ENCODE assay signal across 9 cellular contexts in genomic region chr21:35217504-35218060, GRCh38.
A peak's percentile ranks its signal among the peaks of the same experiment; 100 is the strongest.
DNase-seq lines count a peak whose midpoint lies in the region; ATAC-seq, FAIRE-seq and TF ChIP-seq lines count a peak whose summit lies in the region.
"Had no signal": no experiment of that assay in that cellular context is flagged by ENCODE, and none has a peak within 500 bp of the region (broad histone marks: within the 10 kb centered on the region; RNA-seq: fewer than 3 reads in every experiment).

No MANE protein-coding gene starts in this region.

- H3K27me3 ChIP-seq in HepG2 (ENCODE audit: control insufficient read depth in 1 of 2, insufficient read depth in 2 of 2, low read length in 2 of 2): no peaks in the 10 kb centered on the region
- H3K27me3 ChIP-seq in right lobe of liver: no peaks in the 10 kb centered on the region
- no peaks in the 10 kb centered on the region for H3K27me3 ChIP-seq in upper lobe of right lung

- no peak overlapping the region for H3K27ac ChIP-seq in HepG2 (ENCODE audit: extremely low read length, insufficient read depth, low read length)
- no peak overlapping the region for H3K27ac ChIP-seq in right lobe of liver
- H3K27ac ChIP-seq in RWPE1: no peak overlapping the region
- H3K27ac ChIP-seq in upper lobe of right lung: no peak overlapping the region

- H3K9me3 ChIP-seq in HepG2 (ENCODE audit: low read length): no peaks in the 10 kb centered on the region
- no peaks in the 10 kb centered on the region for H3K9me3 ChIP-seq in right lobe of liver
- no peaks in the 10 kb centered on the region for H3K9me3 ChIP-seq in upper lobe of right lung

- no peak for FAIRE-seq in HepG2 (lab: Jason Lieb, UNC)

- no peak for TF ChIP-seq CTCF in HepG2 (CRISPR knock-in tag; IDR thresholded peaks at IDR 0.05)
- no peak for TF ChIP-seq CTCF in right lobe of liver (IDR thresholded peaks at IDR 0.05)
- TF ChIP-seq CTCF in RWPE1 (conservative IDR thresholded peaks at IDR 0.05; ENCODE audit: low read depth): no peak
- TF ChIP-seq CTCF in fibroblast of the aortic adventitia (IDR thresholded peaks at IDR 0.05; ENCODE audit: insufficient read depth, low read length): no peak
- TF ChIP-seq CTCF in upper lobe of right lung (IDR thresholded peaks at IDR 0.05): no peak

- BruUV-seq in HepG2 (replicated peaks; lab: Mats Ljungman, UMichigan): no TSS peak

- H3K4me3 ChIP-seq in HepG2 (replicated peaks in 1 of 3; ENCODE audit: insufficient read depth in 1 of 3, low read depth in 2 of 3, low read length in 3 of 3) (no peak overlapping the region), right lobe of liver (no peak overlapping the region), fibroblast of the aortic adventitia (ENCODE audit: low read depth, low read length) (no peak overlapping the region), upper lobe of right lung (no peak overlapping the region)

- intact Hi-C loops in HepG2 (cut with micrococcal nuclease; ENCODE audit: unreplicated experiment): no loop called here
- intact Hi-C loops in right lobe of liver (cut with DNase I): no loop called here
- intact Hi-C loops in upper lobe of right lung (cut with DNase I): no loop called here

- TF ChIP-seq EP300 in HepG2 (IDR thresholded peaks at IDR 0.05; ENCODE audit: low read depth in 2 of 2, low read length in 2 of 2) (no peak), HepG2 (CRISPR knock-in tag; IDR thresholded peaks at IDR 0.05; ENCODE audit: borderline replicate concordance) (no peak)

- H3K9ac ChIP-seq in HepG2 (ENCODE audit: insufficient read depth, low read depth, low read length): no peak overlapping the region

- POLR2A ChIA-PET in HepG2 (lab: Yijun Ruan, JAX) (interaction anchor here (1.3 kb wide), 1 partner anchor 329 kb away, joined by 3 read pairs; no protein-coding TSS in a partner anchor), RWPE1 (lab: Yijun Ruan, JAX; ENCODE audit: low non-redundant PET) (no interaction called here)

- CTCF ChIA-PET in HepG2 (lab: Yijun Ruan, JAX; ENCODE audit: low intra/inter-chr PET ratio, low total read pairs) (no interaction called here), RWPE1 (lab: Yijun Ruan, JAX) (interaction anchor here (0.5 kb wide), 1 partner anchor 21 kb away, joined by 3 read pairs; no protein-coding TSS in a partner anchor)

- TF ChIP-seq POLR2A in HepG2 (IDR thresholded peaks at IDR 0.05; ENCODE audit: insufficient read depth in 1 of 2, low read depth in 2 of 2, low read length in 2 of 2): no peak
- no peak for TF ChIP-seq POLR2A in right lobe of liver (IDR thresholded peaks at IDR 0.05)

- H3K36me3 ChIP-seq in HepG2 (replicated peaks in 1 of 2; ENCODE audit: control insufficient read depth in 1 of 2, insufficient read depth in 2 of 2, low read length in 2 of 2): no peaks in the 10 kb centered on the region
- H3K36me3 ChIP-seq in right lobe of liver: no peaks in the 10 kb centered on the region
- no peaks in the 10 kb centered on the region for H3K36me3 ChIP-seq in upper lobe of right lung

- in situ Hi-C loops in HepG2 (cut with HindIII; ENCODE audit: extremely low pct_ligation_motif_present, low pct_unique_long_range_greater_than_20kb): no loop called here

- no peak for ATAC-seq in HepG2
- no peak for ATAC-seq in right lobe of liver
- ATAC-seq in upper lobe of right lung: peak; percentile 94
- ATAC-seq in HG02840 (IDR thresholded peaks at IDR 0.05; ENCODE audit: low FRiP score, unreplicated experiment): no peak

- no peaks in the 10 kb centered on the region for H3K79me2 ChIP-seq in HepG2 (ENCODE audit: insufficient read depth, low read length)

- H3K4me1 ChIP-seq in HepG2 (ENCODE audit: insufficient read depth, low read length): no peaks in the 10 kb centered on the region
- H3K4me1 ChIP-seq in right lobe of liver: no peaks in the 10 kb centered on the region
- H3K4me1 ChIP-seq in upper lobe of right lung: peaks cover 6% of the 10 kb centered on the region

- no peak overlapping the region for H3K4me2 ChIP-seq in HepG2 (ENCODE audit: low read depth, low read length)

- peak; percentile 10 for DNase-seq in HepG2 (ENCODE audit: low spot score)
- no peak for DNase-seq in right lobe of liver
- DNase-seq in RWPE1 (ENCODE audit: low spot score): peak; percentile 89
- DNase-seq in fibroblast of the aortic adventitia (ENCODE audit: low read depth): peak; percentile 80
- no peak for DNase-seq in upper lobe of right lung
- DNase-seq in H4 (ENCODE audit: low spot score): no peak
- DNase-seq in epidermal melanocyte (ENCODE audit: insufficient read length, low spot score): no peak
- DNase-seq: NCI-H2171 treated with DMSO at 0.1 percent for 48 hours had no signal

- H2AFZ ChIP-seq in HepG2 (ENCODE audit: low read length): no peak overlapping the region

- no peaks in the 10 kb centered on the region for H4K20me1 ChIP-seq in HepG2 (ENCODE audit: insufficient read depth, low read length)

- no peak for TF ChIP-seq RAD21 in HepG2 (CRISPR knock-in tag; IDR thresholded peaks at IDR 0.05)

- WGBS in HepG2 (ENCODE audit: low lambda C conversion rate): 14% methylated on average over 1 of the region's 1 CpG
- 89% methylated on average over 1 of the region's 1 CpG for WGBS in right lobe of liver (ENCODE audit: insufficient coverage, low coverage, low lambda C conversion rate, missing lambda C conversion rate)

TF ChIP-seq in HepG2, 621 proteins besides CTCF, POLR2A, EP300 and RAD21 (continues in another document):
- no peak for TF ChIP-seq ERF (CRISPR knock-in tag; IDR thresholded peaks at IDR 0.05)
- no peak for TF ChIP-seq MYC (CRISPR knock-in tag; IDR thresholded peaks at IDR 0.05; ENCODE audit: borderline replicate concordance)
- TF ChIP-seq RELA (CRISPR knock-in tag; IDR thresholded peaks at IDR 0.05): no peak
- TF ChIP-seq HDAC1 (CRISPR knock-in tag; IDR thresholded peaks at IDR 0.05): no peak
- TF ChIP-seq CHD2 (IDR thresholded peaks at IDR 0.05; ENCODE audit: low read depth, low read length): no peak
- TF ChIP-seq JUN (CRISPR knock-in tag; IDR thresholded peaks at IDR 0.05): no peak
- TF ChIP-seq, protein P1, sequence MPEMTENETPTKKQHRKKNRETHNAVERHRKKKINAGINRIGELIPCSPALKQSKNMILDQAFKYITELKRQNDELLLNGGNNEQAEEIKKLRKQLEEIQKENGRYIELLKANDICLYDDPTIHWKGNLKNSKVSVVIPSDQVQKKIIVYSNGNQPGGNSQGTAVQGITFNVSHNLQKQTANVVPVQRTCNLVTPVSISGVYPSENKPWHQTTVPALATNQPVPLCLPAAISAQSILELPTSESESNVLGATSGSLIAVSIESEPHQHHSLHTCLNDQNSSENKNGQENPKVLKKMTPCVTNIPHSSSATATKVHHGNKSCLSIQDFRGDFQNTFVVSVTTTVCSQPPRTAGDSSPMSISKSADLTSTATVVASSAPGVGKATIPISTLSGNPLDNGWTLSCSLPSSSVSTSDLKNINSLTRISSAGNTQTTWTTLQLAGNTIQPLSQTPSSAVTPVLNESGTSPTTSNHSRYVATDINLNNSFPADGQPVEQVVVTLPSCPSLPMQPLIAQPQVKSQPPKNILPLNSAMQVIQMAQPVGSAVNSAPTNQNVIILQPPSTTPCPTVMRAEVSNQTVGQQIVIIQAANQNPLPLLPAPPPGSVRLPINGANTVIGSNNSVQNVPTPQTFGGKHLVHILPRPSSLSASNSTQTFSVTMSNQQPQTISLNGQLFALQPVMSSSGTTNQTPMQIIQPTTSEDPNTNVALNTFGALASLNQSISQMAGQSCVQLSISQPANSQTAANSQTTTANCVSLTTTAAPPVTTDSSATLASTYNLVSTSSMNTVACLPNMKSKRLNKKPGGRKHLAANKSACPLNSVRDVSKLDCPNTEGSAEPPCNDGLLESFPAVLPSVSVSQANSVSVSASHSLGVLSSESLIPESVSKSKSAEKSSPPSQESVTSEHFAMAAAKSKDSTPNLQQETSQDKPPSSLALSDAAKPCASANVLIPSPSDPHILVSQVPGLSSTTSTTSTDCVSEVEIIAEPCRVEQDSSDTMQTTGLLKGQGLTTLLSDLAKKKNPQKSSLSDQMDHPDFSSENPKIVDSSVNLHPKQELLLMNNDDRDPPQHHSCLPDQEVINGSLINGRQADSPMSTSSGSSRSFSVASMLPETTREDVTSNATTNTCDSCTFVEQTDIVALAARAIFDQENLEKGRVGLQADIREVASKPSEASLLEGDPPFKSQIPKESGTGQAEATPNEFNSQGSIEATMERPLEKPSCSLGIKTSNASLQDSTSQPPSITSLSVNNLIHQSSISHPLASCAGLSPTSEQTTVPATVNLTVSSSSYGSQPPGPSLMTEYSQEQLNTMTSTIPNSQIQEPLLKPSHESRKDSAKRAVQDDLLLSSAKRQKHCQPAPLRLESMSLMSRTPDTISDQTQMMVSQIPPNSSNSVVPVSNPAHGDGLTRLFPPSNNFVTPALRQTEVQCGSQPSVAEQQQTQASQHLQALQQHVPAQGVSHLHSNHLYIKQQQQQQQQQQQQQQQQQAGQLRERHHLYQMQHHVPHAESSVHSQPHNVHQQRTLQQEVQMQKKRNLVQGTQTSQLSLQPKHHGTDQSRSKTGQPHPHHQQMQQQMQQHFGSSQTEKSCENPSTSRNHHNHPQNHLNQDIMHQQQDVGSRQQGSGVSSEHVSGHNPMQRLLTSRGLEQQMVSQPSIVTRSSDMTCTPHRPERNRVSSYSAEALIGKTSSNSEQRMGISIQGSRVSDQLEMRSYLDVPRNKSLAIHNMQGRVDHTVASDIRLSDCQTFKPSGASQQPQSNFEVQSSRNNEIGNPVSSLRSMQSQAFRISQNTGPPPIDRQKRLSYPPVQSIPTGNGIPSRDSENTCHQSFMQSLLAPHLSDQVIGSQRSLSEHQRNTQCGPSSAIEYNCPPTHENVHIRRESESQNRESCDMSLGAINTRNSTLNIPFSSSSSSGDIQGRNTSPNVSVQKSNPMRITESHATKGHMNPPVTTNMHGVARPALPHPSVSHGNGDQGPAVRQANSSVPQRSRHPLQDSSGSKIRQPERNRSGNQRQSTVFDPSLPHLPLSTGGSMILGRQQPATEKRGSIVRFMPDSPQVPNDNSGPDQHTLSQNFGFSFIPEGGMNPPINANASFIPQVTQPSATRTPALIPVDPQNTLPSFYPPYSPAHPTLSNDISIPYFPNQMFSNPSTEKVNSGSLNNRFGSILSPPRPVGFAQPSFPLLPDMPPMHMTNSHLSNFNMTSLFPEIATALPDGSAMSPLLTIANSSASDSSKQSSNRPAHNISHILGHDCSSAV (CRISPR knock-in tag; IDR thresholded peaks at IDR 0.05; ENCODE audit: borderline replicate concordance): no peak

Comparison
In these comparisons a context has a peak if more than half of its experiments do, and no peak if none do; other contexts are left out.
1. DNase-seq: peak in HepG2 (single experiment), RWPE1 (single experiment) and fibroblast of the aortic adventitia (single experiment); none in right lobe of liver (0 of 3), upper lobe of right lung (single experiment), H4 (single experiment) and epidermal melanocyte (single experiment).